In genomic region chr3:14488286-14489036, GRCh38 we compare ENCODE assay signal across 1 cellular context.
TF ChIP-seq lines count a peak whose summit lies in the region.

No MANE protein-coding gene starts in this region.

TF ChIP-seq in HEK293, 187 proteins besides CTCF, POLR2A, EP300 and RAD21 (continued from another document):
- TF ChIP-seq ZBTB10 (tag by site-specific recombination; IDR thresholded peaks at IDR 0.05) (no peak), ZNF175 (tag by site-specific recombination; IDR thresholded peaks at IDR 0.05) (no peak), ZNF529 (tag by site-specific recombination; IDR thresholded peaks at IDR 0.05; ENCODE audit: insufficient replicate concordance) (no peak), ZNF555 (tag by site-specific recombination; conservative IDR thresholded peaks at IDR 0.05) (no peak), ZSCAN30 (tag by site-specific recombination; IDR thresholded peaks at IDR 0.05) (no peak), ZNF621 (tag by site-specific recombination; IDR thresholded peaks at IDR 0.05) (no peak), ZNF112 (tag by site-specific recombination; IDR thresholded peaks at IDR 0.05) (no peak), GLI2 (tag by site-specific recombination; IDR thresholded peaks at IDR 0.05; ENCODE audit: borderline replicate concordance, low read depth) (no peak), PRDM10 (tag by site-specific recombination; IDR thresholded peaks at IDR 0.05) (peak; percentile 35; the same call in 1 of the 2 replicates), ZNF350 (tag by site-specific recombination; IDR thresholded peaks at IDR 0.05) (no peak), ZNF394 (tag by site-specific recombination; IDR thresholded peaks at IDR 0.05; ENCODE audit: borderline replicate concordance) (no peak), KLF8 (tag by site-specific recombination; IDR thresholded peaks at IDR 0.05) (no peak), BCL11B (tag by site-specific recombination; IDR thresholded peaks at IDR 0.05; ENCODE audit: low read depth) (no peak), MYNN (tag by site-specific recombination; IDR thresholded peaks at IDR 0.05; ENCODE audit: borderline replicate concordance) (no peak)
TF ChIP-seq in HEK293: peak in this region for 4.
